In genomic region chr20:63499333-63499969, GRCh38 we compare ENCODE assay signal across 6 cellular contexts. TPM values are rescaled to one million over a fixed set of nuclear protein-coding genes. Genes with fewer than 3 reads are reported as not detected.
A peak's percentile ranks its signal among the peaks of the same experiment; 100 is the strongest.
DNase-seq lines count a peak whose midpoint lies in the region; ATAC-seq and TF ChIP-seq lines count a peak whose summit lies in the region.

No MANE protein-coding gene starts in this region.

- H3K4me1 ChIP-seq in esophagus squamous epithelium (peaks cover 15 to 39% (median 29%) of the 10 kb centered on the region in 3 donors), skeletal muscle tissue (ENCODE audit: control insufficient read depth in 3 of 3, insufficient read depth in 3 of 3, low read length in 3 of 3) (peaks cover 41 to 66% (median 62%) of the 10 kb centered on the region in 3 donors)

- no peak for ATAC-seq in HG03108 (IDR thresholded peaks at IDR 0.05; ENCODE audit: unreplicated experiment)

- TF ChIP-seq CTCF in esophagus squamous epithelium (IDR thresholded peaks at IDR 0.05), result no peak

- DNase-seq in NCI-H2171 (lab: John Stamatoyannopoulos, UW), result peak; percentile 91
- DNase-seq in esophagus squamous epithelium (lab: John Stamatoyannopoulos, UW), result no peak
- DNase-seq in SHP77 (lab: John Stamatoyannopoulos, UW), result no peak
- DNase-seq in pons (ENCODE audit: low spot score), result no peak

- peak overlapping the region; percentile 84 to 94 (median 87) for H3K9ac ChIP-seq in skeletal muscle tissue (ENCODE audit: low read depth in 1 of 3, low read length in 3 of 3)

- H3K4me3 ChIP-seq in esophagus squamous epithelium (peak overlapping the region; percentile 5 to 66 (median 36)), skeletal muscle tissue (ENCODE audit: low read length in 3 of 3) (peak overlapping the region in 2 of 3 donors; percentile 63 to 70)

- 6% methylated on average over 12 of the region's 49 CpGs; no CpG with 5 or more reads in 1 of the 2 donors for WGBS in esophagus squamous epithelium, 2 donors

- H3K9me3 ChIP-seq in esophagus squamous epithelium, result peaks cover 0 to 3% (median 0%) of the 10 kb centered on the region in 3 donors
- no peaks in the 10 kb centered on the region for H3K9me3 ChIP-seq in skeletal muscle tissue (ENCODE audit: control insufficient read depth in 3 of 3, low read length in 3 of 3)

- no peaks in the 10 kb centered on the region for H3K36me3 ChIP-seq in esophagus squamous epithelium
- peaks cover 4 to 27% (median 16%) of the 10 kb centered on the region in 3 donors for H3K36me3 ChIP-seq in skeletal muscle tissue (ENCODE audit: control insufficient read depth in 3 of 3, insufficient read depth in 3 of 3, low read length in 3 of 3)

- H3K27me3 ChIP-seq in esophagus squamous epithelium (peaks cover 0 to 99% (median 17%) of the 10 kb centered on the region in 4 donors), skeletal muscle tissue (ENCODE audit: control insufficient read depth in 3 of 3, insufficient read depth in 3 of 3, low read length in 3 of 3) (peaks cover 0 to 16% (median 4%) of the 10 kb centered on the region in 3 donors)

- H3K27ac ChIP-seq in esophagus squamous epithelium (no peak overlapping the region), skeletal muscle tissue (ENCODE audit: low read depth, low read length) (peak overlapping the region; percentile 99)

- intact Hi-C loops in esophagus squamous epithelium (cut with DNase I), result no loop called here

- TF ChIP-seq POLR2A in esophagus squamous epithelium (IDR thresholded peaks at IDR 0.05), result no peak

RNA-seq across cellular contexts. Expression of gene EEF1A2, which starts 0.6 kb away (rescaled TPM):
- 1 to 10 TPM in 3 of 4 donors, under 1 TPM in 1; 0.44 to 3.1 (median 1.9) TPM for total RNA-seq in esophagus squamous epithelium
- 255 TPM for total RNA-seq in skeletal muscle tissue

RNA-seq across cellular contexts. Expression of gene PPDPF, which starts 21.1 kb away (rescaled TPM):
- total RNA-seq in esophagus squamous epithelium (100 to 1,000 TPM; 142 to 613 (median 338) TPM), skeletal muscle tissue (24.0 TPM)

RNA-seq across cellular contexts. Expression of gene KCNQ2, which starts 27.0 kb away (rescaled TPM):
- not detected for total RNA-seq in esophagus squamous epithelium
- 1.6 TPM for total RNA-seq in skeletal muscle tissue

RNA-seq across cellular contexts. Expression of gene PTK6, which starts 37.7 kb away (rescaled TPM):
- 100 to 1,000 TPM in 1 of 4 donors, 10 to 100 TPM in 3; 40.8 to 133 (median 49.7) TPM for total RNA-seq in esophagus squamous epithelium
- total RNA-seq in skeletal muscle tissue, result not detected

RNA-seq across cellular contexts. Expression of gene SRMS, which starts 48.1 kb away (rescaled TPM):
- total RNA-seq in esophagus squamous epithelium (not detected), skeletal muscle tissue (not detected)

Comparison
In these comparisons a context has a peak if more than half of its experiments do, and no peak if none do; other contexts are left out.
1. RNA of gene EEF1A2, which starts 0.6 kb away (total RNA-seq): 255 TPM in skeletal muscle tissue (single experiment); 0.44 to 3.1 TPM in esophagus squamous epithelium; every median in the first group is over 10 times any median in the second.